2 cellular contexts compared by ENCODE assay signal in the genomic region with DNA sequence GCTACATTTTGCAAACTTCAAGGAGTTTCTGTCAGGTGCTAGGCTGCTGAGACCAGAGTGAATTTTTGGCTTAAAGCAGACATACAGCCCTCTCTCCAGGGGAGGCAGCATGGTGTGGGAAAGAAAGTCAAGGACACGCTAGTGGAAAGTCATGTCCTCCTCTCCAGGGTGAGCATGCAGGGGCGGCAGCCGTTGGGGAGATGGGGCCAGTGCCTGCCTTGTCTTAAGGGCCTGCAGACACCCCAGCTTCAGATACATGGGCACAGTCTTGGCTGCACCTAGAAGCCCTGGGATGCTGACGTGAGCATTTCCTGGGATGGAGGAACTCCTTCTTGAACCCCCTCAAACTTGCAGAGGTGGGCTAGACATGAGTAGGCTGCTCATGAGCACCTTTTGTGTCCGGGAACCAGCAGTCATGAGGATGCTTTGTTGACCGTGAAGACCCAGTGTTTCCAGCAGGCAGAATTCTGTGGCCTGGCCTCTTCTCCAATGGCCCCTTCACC.
TF ChIP-seq lines count a peak whose summit lies in the region.

No MANE protein-coding gene starts in this region.

TF ChIP-seq in H1, 55 proteins besides CTCF, POLR2A, EP300 and RAD21 (continues in another document):
- no peak for TF ChIP-seq TEAD4 (IDR thresholded peaks at IDR 0.05; ENCODE audit: low read depth, low read length)
- TF ChIP-seq SRF (IDR thresholded peaks at IDR 0.05; ENCODE audit: low read depth, low read length) = no peak
- no peak for TF ChIP-seq BCL11A (IDR thresholded peaks at IDR 0.05; ENCODE audit: low read depth in 2 of 2, low read length in 2 of 2)
- TF ChIP-seq, protein P1, sequence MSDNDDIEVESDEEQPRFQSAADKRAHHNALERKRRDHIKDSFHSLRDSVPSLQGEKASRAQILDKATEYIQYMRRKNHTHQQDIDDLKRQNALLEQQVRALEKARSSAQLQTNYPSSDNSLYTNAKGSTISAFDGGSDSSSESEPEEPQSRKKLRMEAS (IDR thresholded peaks at IDR 0.05) = no peak
- TF ChIP-seq SIRT6 (IDR thresholded peaks at IDR 0.05; ENCODE audit: low read length) = no peak
- no peak for TF ChIP-seq CHD1 (IDR thresholded peaks at IDR 0.05; ENCODE audit: low read depth, low read length)
- no peak for TF ChIP-seq ASH2L (IDR thresholded peaks at IDR 0.05; ENCODE audit: low read length)
- no peak for TF ChIP-seq SP4 (IDR thresholded peaks at IDR 0.05; ENCODE audit: low read length)
- TF ChIP-seq, protein P2, sequence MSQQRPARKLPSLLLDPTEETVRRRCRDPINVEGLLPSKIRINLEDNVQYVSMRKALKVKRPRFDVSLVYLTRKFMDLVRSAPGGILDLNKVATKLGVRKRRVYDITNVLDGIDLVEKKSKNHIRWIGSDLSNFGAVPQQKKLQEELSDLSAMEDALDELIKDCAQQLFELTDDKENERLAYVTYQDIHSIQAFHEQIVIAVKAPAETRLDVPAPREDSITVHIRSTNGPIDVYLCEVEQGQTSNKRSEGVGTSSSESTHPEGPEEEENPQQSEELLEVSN (IDR thresholded peaks at IDR 0.05) = no peak
- no peak for TF ChIP-seq CREB1 (IDR thresholded peaks at IDR 0.05)
- TF ChIP-seq RXRA (IDR thresholded peaks at IDR 0.05; ENCODE audit: insufficient read depth, low read depth, low read length) = no peak
- TF ChIP-seq ZNF274 (IDR thresholded peaks at IDR 0.05; ENCODE audit: borderline replicate concordance, extremely low read depth, low read length) = no peak
- no peak for TF ChIP-seq CTBP2 (IDR thresholded peaks at IDR 0.05; ENCODE audit: borderline replicate concordance, insufficient read depth, insufficient read length, low read length)
- no peak for TF ChIP-seq TAF1 (IDR thresholded peaks at IDR 0.05; ENCODE audit: low read depth, low read length)
- no peak for TF ChIP-seq SP1 (IDR thresholded peaks at IDR 0.05; ENCODE audit: low read depth, low read length)
- TF ChIP-seq, protein P3, sequence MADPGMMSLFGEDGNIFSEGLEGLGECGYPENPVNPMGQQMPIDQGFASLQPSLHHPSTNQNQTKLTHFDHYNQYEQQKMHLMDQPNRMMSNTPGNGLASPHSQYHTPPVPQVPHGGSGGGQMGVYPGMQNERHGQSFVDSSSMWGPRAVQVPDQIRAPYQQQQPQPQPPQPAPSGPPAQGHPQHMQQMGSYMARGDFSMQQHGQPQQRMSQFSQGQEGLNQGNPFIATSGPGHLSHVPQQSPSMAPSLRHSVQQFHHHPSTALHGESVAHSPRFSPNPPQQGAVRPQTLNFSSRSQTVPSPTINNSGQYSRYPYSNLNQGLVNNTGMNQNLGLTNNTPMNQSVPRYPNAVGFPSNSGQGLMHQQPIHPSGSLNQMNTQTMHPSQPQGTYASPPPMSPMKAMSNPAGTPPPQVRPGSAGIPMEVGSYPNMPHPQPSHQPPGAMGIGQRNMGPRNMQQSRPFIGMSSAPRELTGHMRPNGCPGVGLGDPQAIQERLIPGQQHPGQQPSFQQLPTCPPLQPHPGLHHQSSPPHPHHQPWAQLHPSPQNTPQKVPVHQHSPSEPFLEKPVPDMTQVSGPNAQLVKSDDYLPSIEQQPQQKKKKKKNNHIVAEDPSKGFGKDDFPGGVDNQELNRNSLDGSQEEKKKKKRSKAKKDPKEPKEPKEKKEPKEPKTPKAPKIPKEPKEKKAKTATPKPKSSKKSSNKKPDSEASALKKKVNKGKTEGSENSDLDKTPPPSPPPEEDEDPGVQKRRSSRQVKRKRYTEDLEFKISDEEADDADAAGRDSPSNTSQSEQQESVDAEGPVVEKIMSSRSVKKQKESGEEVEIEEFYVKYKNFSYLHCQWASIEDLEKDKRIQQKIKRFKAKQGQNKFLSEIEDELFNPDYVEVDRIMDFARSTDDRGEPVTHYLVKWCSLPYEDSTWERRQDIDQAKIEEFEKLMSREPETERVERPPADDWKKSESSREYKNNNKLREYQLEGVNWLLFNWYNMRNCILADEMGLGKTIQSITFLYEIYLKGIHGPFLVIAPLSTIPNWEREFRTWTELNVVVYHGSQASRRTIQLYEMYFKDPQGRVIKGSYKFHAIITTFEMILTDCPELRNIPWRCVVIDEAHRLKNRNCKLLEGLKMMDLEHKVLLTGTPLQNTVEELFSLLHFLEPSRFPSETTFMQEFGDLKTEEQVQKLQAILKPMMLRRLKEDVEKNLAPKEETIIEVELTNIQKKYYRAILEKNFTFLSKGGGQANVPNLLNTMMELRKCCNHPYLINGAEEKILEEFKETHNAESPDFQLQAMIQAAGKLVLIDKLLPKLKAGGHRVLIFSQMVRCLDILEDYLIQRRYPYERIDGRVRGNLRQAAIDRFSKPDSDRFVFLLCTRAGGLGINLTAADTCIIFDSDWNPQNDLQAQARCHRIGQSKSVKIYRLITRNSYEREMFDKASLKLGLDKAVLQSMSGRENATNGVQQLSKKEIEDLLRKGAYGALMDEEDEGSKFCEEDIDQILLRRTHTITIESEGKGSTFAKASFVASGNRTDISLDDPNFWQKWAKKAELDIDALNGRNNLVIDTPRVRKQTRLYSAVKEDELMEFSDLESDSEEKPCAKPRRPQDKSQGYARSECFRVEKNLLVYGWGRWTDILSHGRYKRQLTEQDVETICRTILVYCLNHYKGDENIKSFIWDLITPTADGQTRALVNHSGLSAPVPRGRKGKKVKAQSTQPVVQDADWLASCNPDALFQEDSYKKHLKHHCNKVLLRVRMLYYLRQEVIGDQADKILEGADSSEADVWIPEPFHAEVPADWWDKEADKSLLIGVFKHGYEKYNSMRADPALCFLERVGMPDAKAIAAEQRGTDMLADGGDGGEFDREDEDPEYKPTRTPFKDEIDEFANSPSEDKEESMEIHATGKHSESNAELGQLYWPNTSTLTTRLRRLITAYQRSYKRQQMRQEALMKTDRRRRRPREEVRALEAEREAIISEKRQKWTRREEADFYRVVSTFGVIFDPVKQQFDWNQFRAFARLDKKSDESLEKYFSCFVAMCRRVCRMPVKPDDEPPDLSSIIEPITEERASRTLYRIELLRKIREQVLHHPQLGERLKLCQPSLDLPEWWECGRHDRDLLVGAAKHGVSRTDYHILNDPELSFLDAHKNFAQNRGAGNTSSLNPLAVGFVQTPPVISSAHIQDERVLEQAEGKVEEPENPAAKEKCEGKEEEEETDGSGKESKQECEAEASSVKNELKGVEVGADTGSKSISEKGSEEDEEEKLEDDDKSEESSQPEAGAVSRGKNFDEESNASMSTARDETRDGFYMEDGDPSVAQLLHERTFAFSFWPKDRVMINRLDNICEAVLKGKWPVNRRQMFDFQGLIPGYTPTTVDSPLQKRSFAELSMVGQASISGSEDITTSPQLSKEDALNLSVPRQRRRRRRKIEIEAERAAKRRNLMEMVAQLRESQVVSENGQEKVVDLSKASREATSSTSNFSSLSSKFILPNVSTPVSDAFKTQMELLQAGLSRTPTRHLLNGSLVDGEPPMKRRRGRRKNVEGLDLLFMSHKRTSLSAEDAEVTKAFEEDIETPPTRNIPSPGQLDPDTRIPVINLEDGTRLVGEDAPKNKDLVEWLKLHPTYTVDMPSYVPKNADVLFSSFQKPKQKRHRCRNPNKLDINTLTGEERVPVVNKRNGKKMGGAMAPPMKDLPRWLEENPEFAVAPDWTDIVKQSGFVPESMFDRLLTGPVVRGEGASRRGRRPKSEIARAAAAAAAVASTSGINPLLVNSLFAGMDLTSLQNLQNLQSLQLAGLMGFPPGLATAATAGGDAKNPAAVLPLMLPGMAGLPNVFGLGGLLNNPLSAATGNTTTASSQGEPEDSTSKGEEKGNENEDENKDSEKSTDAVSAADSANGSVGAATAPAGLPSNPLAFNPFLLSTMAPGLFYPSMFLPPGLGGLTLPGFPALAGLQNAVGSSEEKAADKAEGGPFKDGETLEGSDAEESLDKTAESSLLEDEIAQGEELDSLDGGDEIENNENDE (IDR thresholded peaks at IDR 0.05; ENCODE audit: insufficient replicate concordance, low read length) = no peak
- TF ChIP-seq SAP30 (IDR thresholded peaks at IDR 0.05; ENCODE audit: insufficient read depth, insufficient replicate concordance, low read length) = no peak

TF ChIP-seq in SK-N-SH, 30 proteins besides CTCF, POLR2A, EP300 and RAD21:
- TF ChIP-seq SIN3A (IDR thresholded peaks at IDR 0.05; ENCODE audit: borderline replicate concordance, low read depth, low read length) (no peak), GATA2 (CRISPR knock-in tag; IDR thresholded peaks at IDR 0.05) (no peak), EZH2phosphoT487 (IDR thresholded peaks at IDR 0.05; ENCODE audit: borderline replicate concordance, low read depth) (no peak), POLR2AphosphoS5 (IDR thresholded peaks at IDR 0.05; ENCODE audit: low read depth, low read length) (no peak), RFX5 (IDR thresholded peaks at IDR 0.05; ENCODE audit: low read length) (no peak), FOXM1 (IDR thresholded peaks at IDR 0.05; ENCODE audit: low read depth) (no peak), TCF12 (IDR thresholded peaks at IDR 0.05) (no peak), GABPA (IDR thresholded peaks at IDR 0.05; ENCODE audit: low read depth) (no peak), YY1 (IDR thresholded peaks at IDR 0.05; ENCODE audit: low read depth) (no peak)
- TF ChIP-seq, protein P4, sequence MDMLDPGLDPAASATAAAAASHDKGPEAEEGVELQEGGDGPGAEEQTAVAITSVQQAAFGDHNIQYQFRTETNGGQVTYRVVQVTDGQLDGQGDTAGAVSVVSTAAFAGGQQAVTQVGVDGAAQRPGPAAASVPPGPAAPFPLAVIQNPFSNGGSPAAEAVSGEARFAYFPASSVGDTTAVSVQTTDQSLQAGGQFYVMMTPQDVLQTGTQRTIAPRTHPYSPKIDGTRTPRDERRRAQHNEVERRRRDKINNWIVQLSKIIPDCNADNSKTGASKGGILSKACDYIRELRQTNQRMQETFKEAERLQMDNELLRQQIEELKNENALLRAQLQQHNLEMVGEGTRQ (IDR thresholded peaks at IDR 0.05; ENCODE audit: borderline replicate concordance, low read depth, low read length) = no peak
- TF ChIP-seq, protein P5, sequence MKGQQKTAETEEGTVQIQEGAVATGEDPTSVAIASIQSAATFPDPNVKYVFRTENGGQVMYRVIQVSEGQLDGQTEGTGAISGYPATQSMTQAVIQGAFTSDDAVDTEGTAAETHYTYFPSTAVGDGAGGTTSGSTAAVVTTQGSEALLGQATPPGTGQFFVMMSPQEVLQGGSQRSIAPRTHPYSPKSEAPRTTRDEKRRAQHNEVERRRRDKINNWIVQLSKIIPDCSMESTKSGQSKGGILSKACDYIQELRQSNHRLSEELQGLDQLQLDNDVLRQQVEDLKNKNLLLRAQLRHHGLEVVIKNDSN (IDR thresholded peaks at IDR 0.05; ENCODE audit: borderline replicate concordance, low read depth) = no peak
- TF ChIP-seq, protein P6, sequence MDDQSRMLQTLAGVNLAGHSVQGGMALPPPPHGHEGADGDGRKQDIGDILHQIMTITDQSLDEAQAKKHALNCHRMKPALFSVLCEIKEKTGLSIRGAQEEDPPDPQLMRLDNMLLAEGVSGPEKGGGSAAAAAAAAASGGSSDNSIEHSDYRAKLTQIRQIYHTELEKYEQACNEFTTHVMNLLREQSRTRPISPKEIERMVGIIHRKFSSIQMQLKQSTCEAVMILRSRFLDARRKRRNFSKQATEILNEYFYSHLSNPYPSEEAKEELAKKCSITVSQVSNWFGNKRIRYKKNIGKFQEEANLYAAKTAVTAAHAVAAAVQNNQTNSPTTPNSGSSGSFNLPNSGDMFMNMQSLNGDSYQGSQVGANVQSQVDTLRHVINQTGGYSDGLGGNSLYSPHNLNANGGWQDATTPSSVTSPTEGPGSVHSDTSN (IDR thresholded peaks at IDR 0.05) = no peak
